In genomic region chr17:79627184-79627765, GRCh38 we compare ENCODE assay signal across 22 cellular contexts. TPM values are rescaled to one million over a fixed set of nuclear protein-coding genes. Genes with fewer than 3 reads are reported as not detected.
DNase-seq lines count a peak whose midpoint lies in the region; TF ChIP-seq lines count a peak whose summit lies in the region.
"Had no signal": no experiment of that assay in that cellular context is flagged by ENCODE, and none has a peak within 500 bp of the region (broad histone marks: within the 10 kb centered on the region; RNA-seq: fewer than 3 reads in every experiment).

No MANE protein-coding gene starts in this region.

- H3K9me2 ChIP-seq in GM23248 (ENCODE audit: insufficient read depth): no peaks in the 10 kb centered on the region

- in situ Hi-C loops in GM23248 (cut with MboI): no loop called here

- H3K4me1 Mint-ChIP-seq in activated CD4-positive, alpha-beta memory T cell treated with anti-CD3 and anti-CD28 coated beads for 36 hours (ENCODE audit: low read depth): no peaks in the 10 kb centered on the region
- H3K4me1 Mint-ChIP-seq in activated CD4-positive, alpha-beta memory T cell treated with anti-CD3 and anti-CD28 coated beads, Interleukin-2, amount 10 ng/mL, durations not matched to agents 7 days and 5 days: no peaks in the 10 kb centered on the region
- H3K4me1 Mint-ChIP-seq: naive thymus-derived CD4-positive, alpha-beta T cell had no signal

- TF ChIP-seq CTCF in esophagus muscularis mucosa (IDR thresholded peaks at IDR 0.05): no peak

- no peaks in the 10 kb centered on the region for H3K9me3 ChIP-seq in esophagus muscularis mucosa
- H3K9me3 ChIP-seq in GM23248 (ENCODE audit: low read depth): no peaks in the 10 kb centered on the region
- H3K9me3 ChIP-seq: colonic mucosa had no signal

- no peak overlapping the region for H3K4me3 Mint-ChIP-seq in activated CD4-positive, alpha-beta memory T cell treated with anti-CD3 and anti-CD28 coated beads for 36 hours
- no peak overlapping the region for H3K4me3 Mint-ChIP-seq in activated CD4-positive, alpha-beta memory T cell treated with anti-CD3 and anti-CD28 coated beads, Interleukin-2, amount 10 ng/mL, durations not matched to agents 7 days and 5 days
- H3K4me3 Mint-ChIP-seq: naive thymus-derived CD4-positive, alpha-beta T cell had no signal

- H3K27ac ChIP-seq in esophagus muscularis mucosa (replicated peaks in 1 of 4): no peak overlapping the region
- no peak overlapping the region for H3K27ac ChIP-seq in GM23248
- H3K27ac ChIP-seq: colonic mucosa, foreskin keratinocyte, PC-9 had no signal

- no peak overlapping the region for H3K4me2 ChIP-seq in GM23248 (ENCODE audit: unreplicated experiment)
- H3K4me2 ChIP-seq: PC-9 had no signal

- no peak overlapping the region for H3K9ac ChIP-seq in GM23248

- H3K9me3 Mint-ChIP-seq in activated CD4-positive, alpha-beta memory T cell treated with anti-CD3 and anti-CD28 coated beads for 36 hours: no peaks in the 10 kb centered on the region
- no peaks in the 10 kb centered on the region for H3K9me3 Mint-ChIP-seq in activated CD4-positive, alpha-beta memory T cell treated with anti-CD3 and anti-CD28 coated beads, Interleukin-2, amount 10 ng/mL, durations not matched to agents 7 days and 5 days
- H3K9me3 Mint-ChIP-seq: activated T-helper 2 cell treated with anti-CD3 and anti-CD28 coated beads, Interferon-gamma antibody, Interleukin-2, Interleukin-4, amounts not matched to agents 10 μg/mL and 5 μg/mL and 100 μg/mL, durations not matched to agents 14 hours and 24 hours and 36 hours had no signal

- CTCF ChIA-PET in activated CD4-positive, alpha-beta memory T cell treated with anti-CD3 and anti-CD28 coated beads for 36 hours (lab: Charles Lee): no interaction called here
- CTCF ChIA-PET in activated CD4-positive, alpha-beta memory T cell treated with anti-CD3 and anti-CD28 coated beads, Interleukin-2, amount 10 ng/mL, durations not matched to agents 7 days and 5 days (lab: Charles Lee): no interaction called here

- TF ChIP-seq EP300 in esophagus muscularis mucosa (IDR thresholded peaks at IDR 0.05): no peak

- peaks cover 26% of the 10 kb centered on the region for H3K27me3 Mint-ChIP-seq in activated CD4-positive, alpha-beta memory T cell treated with anti-CD3 and anti-CD28 coated beads for 36 hours
- H3K27me3 Mint-ChIP-seq in activated CD4-positive, alpha-beta memory T cell treated with anti-CD3 and anti-CD28 coated beads, Interleukin-2, amount 10 ng/mL, durations not matched to agents 7 days and 5 days: no peaks in the 10 kb centered on the region

- H3K27me3 ChIP-seq in esophagus muscularis mucosa (peaks cover 0 to 48% (median 4%) of the 10 kb centered on the region in 4 donors), GM23248 (replicated peaks; ENCODE audit: insufficient read depth) (peaks cover 14% of the 10 kb centered on the region)
- H3K27me3 ChIP-seq: colonic mucosa, foreskin keratinocyte had no signal

- intact Hi-C loops in activated CD4-positive, alpha-beta memory T cell treated with anti-CD3 and anti-CD28 coated beads for 36 hours (cut with micrococcal nuclease): no loop called here
- intact Hi-C loops in esophagus muscularis mucosa (cut with DNase I) (no loop called here), posterior vena cava (cut with DNase I) (no loop called here)

- H2AFZ ChIP-seq in GM23248: no peak overlapping the region
- H2AFZ ChIP-seq: PC-9 had no signal

- H3K4me1 ChIP-seq in esophagus muscularis mucosa (peaks cover 0 to 2% (median 0%) of the 10 kb centered on the region in 4 donors), GM23248 (ENCODE audit: insufficient read depth) (no peaks in the 10 kb centered on the region)
- H3K4me1 ChIP-seq: colonic mucosa, foreskin keratinocyte had no signal

- no peaks in the 10 kb centered on the region for H4K20me1 ChIP-seq in GM23248 (ENCODE audit: insufficient read depth)

- H3K4me3 ChIP-seq in esophagus muscularis mucosa (no peak overlapping the region), GM23248 (no peak overlapping the region)
- H3K4me3 ChIP-seq: colonic mucosa, PC-9 had no signal

- POLR2A ChIA-PET in activated CD4-positive, alpha-beta memory T cell treated with anti-CD3 and anti-CD28 coated beads for 36 hours (lab: Charles Lee): no interaction called here
- POLR2A ChIA-PET in activated CD4-positive, alpha-beta memory T cell treated with anti-CD3 and anti-CD28 coated beads, Interleukin-2, amount 10 ng/mL, durations not matched to agents 7 days and 5 days (lab: Charles Lee): no interaction called here

- no peaks in the 10 kb centered on the region for H3K36me3 ChIP-seq in esophagus muscularis mucosa
- no peaks in the 10 kb centered on the region for H3K36me3 ChIP-seq in GM23248 (ENCODE audit: low read depth)
- H3K36me3 ChIP-seq: colonic mucosa had no signal

- 79% methylated on average over 6 of the region's 10 CpGs for WGBS in esophagus muscularis mucosa
- WGBS in GM23248 (ENCODE audit: low coverage in 1 of 2, low lambda C conversion rate in 2 of 2, missing lambda C conversion rate in 2 of 2), 2 experiments: 45 to 56% methylated on average over 10 of the region's 10 CpGs

- no peak overlapping the region for H3K27ac Mint-ChIP-seq in activated CD4-positive, alpha-beta memory T cell treated with anti-CD3 and anti-CD28 coated beads for 36 hours
- H3K27ac Mint-ChIP-seq in activated CD4-positive, alpha-beta memory T cell treated with anti-CD3 and anti-CD28 coated beads, Interleukin-2, amount 10 ng/mL, durations not matched to agents 7 days and 5 days: no peak overlapping the region
- H3K27ac Mint-ChIP-seq: activated T-helper 2 cell treated with anti-CD3 and anti-CD28 coated beads, Interferon-gamma antibody, Interleukin-2, Interleukin-4, amounts not matched to agents 10 μg/mL and 5 μg/mL and 100 μg/mL, durations not matched to agents 14 hours and 24 hours and 36 hours; naive thymus-derived CD4-positive, alpha-beta T cell had no signal

- H3F3A ChIP-seq in GM23248 (ENCODE audit: insufficient read depth): no peaks in the 10 kb centered on the region

- no peak for TF ChIP-seq POLR2A in esophagus muscularis mucosa (IDR thresholded peaks at IDR 0.05; ENCODE audit: low read depth)

- H3K79me2 ChIP-seq in GM23248 (ENCODE audit: insufficient read depth): no peaks in the 10 kb centered on the region

- DNase-seq in activated CD4-positive, alpha-beta memory T cell treated with anti-CD3 and anti-CD28 coated beads for 36 hours: peak; percentile 4
- DNase-seq in activated CD4-positive, alpha-beta memory T cell treated with anti-CD3 and anti-CD28 coated beads, Interleukin-2, amount 10 ng/mL, durations not matched to agents 7 days and 5 days: no peak
- peak; percentile 44 for DNase-seq in D341Med (ENCODE audit: low spot score)
- peak; percentile 90 for DNase-seq in esophagus muscularis mucosa (ENCODE audit: extremely low spot score)
- DNase-seq in posterior vena cava (ENCODE audit: low spot score): peak; percentile 60
- no peak for DNase-seq in GM23248
- DNase-seq in NCI-H510A (lab: John Stamatoyannopoulos, UW): no peak
- no peak for DNase-seq in DMS79 treated with DMSO at 0.1 percent for 48 hours (lab: John Stamatoyannopoulos, UW)
- DNase-seq: activated CD4-positive, alpha-beta T cell treated with anti-CD3 and anti-CD28 coated beads, Interleukin-2, amount 50 U/mL, for 1 hour; colonic mucosa; foreskin keratinocyte; NCI-H1417 treated with DMSO at 0.1 percent for 48 hours; NCI-H2171; NCI-H774; PC-9; stimulated activated naive CD8-positive, alpha-beta T cell treated with anti-CD3 and anti-CD28 coated beads, Interleukin-15, Interleukin-2, amounts not matched to agents 100 U/mL and 50 U/mL, for 24 hours had no signal

- H3K36me3 Mint-ChIP-seq in activated CD4-positive, alpha-beta memory T cell treated with anti-CD3 and anti-CD28 coated beads for 36 hours: no peaks in the 10 kb centered on the region
- no peaks in the 10 kb centered on the region for H3K36me3 Mint-ChIP-seq in activated CD4-positive, alpha-beta memory T cell treated with anti-CD3 and anti-CD28 coated beads, Interleukin-2, amount 10 ng/mL, durations not matched to agents 7 days and 5 days (ENCODE audit: low read depth)
- H3K36me3 Mint-ChIP-seq: naive thymus-derived CD4-positive, alpha-beta T cell had no signal

RNA-seq across cellular contexts. Expression of gene RBFOX3, which starts 16.4 kb away (rescaled TPM):
- total RNA-seq in activated CD4-positive, alpha-beta memory T cell treated with anti-CD3 and anti-CD28 coated beads for 36 hours: not detected
- not detected for total RNA-seq in activated CD4-positive, alpha-beta memory T cell treated with anti-CD3 and anti-CD28 coated beads, Interleukin-2, amount 10 ng/mL, durations not matched to agents 7 days and 5 days
- total RNA-seq in esophagus muscularis mucosa (10 to 100 TPM in 3 of 4 donors, 1 to 10 TPM in 1; 3.4 to 43.8 (median 17.2) TPM), posterior vena cava (10 to 100 TPM in 1 of 2 donors, 1 to 10 TPM in 1; 7.1 to 21.6 TPM)
- total RNA-seq in GM23248 (2014; rRNA removed; shearing (Covaris generic)): not detected in 2 replicates
- not detected in 2 replicates for polyA plus RNA-seq in GM23248 (2016; fragmentation: Nextera tagmentation; extraction: Ambion mirVana)
- total RNA-seq: A172; activated T-helper 2 cell treated with anti-CD3 and anti-CD28 coated beads, Interferon-gamma antibody, Interleukin-2, Interleukin-4, amounts not matched to agents 10 μg/mL and 5 μg/mL and 100 μg/mL, durations not matched to agents 14 hours and 24 hours and 36 hours; foreskin keratinocyte; LHCN-M2; lung microvascular endothelial cell; PC-9; pulmonary artery endothelial cell had no signal
- polyA plus RNA-seq: foreskin keratinocyte had no signal

Comparison
In these comparisons a context has a peak if more than half of its experiments do, and no peak if none do; other contexts are left out.
1. DNase-seq: peak in activated CD4-positive, alpha-beta memory T cell treated with anti-CD3 and anti-CD28 coated beads for 36 hours (single experiment), D341Med (single experiment), esophagus muscularis mucosa (single experiment) and posterior vena cava (single experiment); none in activated CD4-positive, alpha-beta memory T cell treated with anti-CD3 and anti-CD28 coated beads, Interleukin-2, amount 10 ng/mL, durations not matched to agents 7 days and 5 days (single experiment), GM23248 (single experiment), NCI-H510A (single experiment) and DMS79 treated with DMSO at 0.1 percent for 48 hours (single experiment).